Comparison of ENCODE assay signal across 8 cellular contexts in genomic region chr19:45125975-45126493, GRCh38. TPM values are rescaled to one million over a fixed set of nuclear protein-coding genes. Genes with fewer than 3 reads are reported as not detected.
DNase-seq lines count a peak whose midpoint lies in the region; ATAC-seq and TF ChIP-seq lines count a peak whose summit lies in the region.

No MANE protein-coding gene starts in this region.

- no peak overlapping the region for H3K4me3 ChIP-seq in effector memory CD4-positive, alpha-beta T cell (ENCODE audit: insufficient read depth, low read depth, low read length, poor library complexity, severe bottlenecking)

- no peaks in the 10 kb centered on the region for H3K9me3 ChIP-seq in effector memory CD4-positive, alpha-beta T cell (ENCODE audit: control insufficient read depth, low read length)

- in situ Hi-C loops in ACHN (cut with HindIII; ENCODE audit: low pct_ligation_motif_present, low pct_unique_long_range_greater_than_20kb, low sequenced_read_pairs), result no loop called here

- H3K4me1 ChIP-seq in effector memory CD4-positive, alpha-beta T cell (ENCODE audit: control insufficient read depth, insufficient read depth, low read length, poor library complexity, severe bottlenecking), result peaks cover 4% of the 10 kb centered on the region

- DNase-seq in ACHN (peak; percentile 59), NCI-H2107 (lab: John Stamatoyannopoulos, UW) (peak; percentile 33), myocyte (ENCODE audit: low read depth) (peak; percentile 63)
- DNase-seq in activated CD4-positive, alpha-beta T cell treated with anti-CD3 and anti-CD28 coated beads, Interleukin-2, amount 50 U/mL, for 24 hours (ENCODE audit: low read depth in 1 of 2, low spot score in 1 of 2), result peak; percentile 52 to 55
- peak; percentile 16 to 32 (median 25) for DNase-seq in effector memory CD4-positive, alpha-beta T cell
- DNase-seq in stimulated activated naive CD8-positive, alpha-beta T cell treated with anti-CD3 and anti-CD28 coated beads, Interleukin-15, Interleukin-2, amounts not matched to agents 100 U/mL and 50 U/mL, for 24 hours, result peak; percentile 85

- no peak overlapping the region for H3K27ac ChIP-seq in effector memory CD4-positive, alpha-beta T cell (ENCODE audit: insufficient read depth, low read length, poor library complexity, severe bottlenecking)

- H3K27me3 ChIP-seq in effector memory CD4-positive, alpha-beta T cell (replicated peaks; ENCODE audit: control insufficient read depth, insufficient read depth, low read length, poor library complexity, severe bottlenecking), result no peaks in the 10 kb centered on the region

- TF ChIP-seq CTCF in GM12874 (IDR thresholded peaks at IDR 0.05; ENCODE audit: insufficient read depth, low read depth, low read length), result peak; percentile 87

- no peaks in the 10 kb centered on the region for H3K36me3 ChIP-seq in effector memory CD4-positive, alpha-beta T cell (ENCODE audit: control insufficient read depth, insufficient read depth, low read length)

- peak; percentile 81 for ATAC-seq in stimulated activated naive CD8-positive, alpha-beta T cell treated with anti-CD3 and anti-CD28 coated beads, Interleukin-15, Interleukin-2, amounts not matched to agents 100 U/mL and 50 U/mL, for 24 hours
- no peak for ATAC-seq in GM18519 (IDR thresholded peaks at IDR 0.05; ENCODE audit: low FRiP score, unreplicated experiment)

RNA-seq across cellular contexts. Expression of gene PPP1R37, which starts 33.1 kb away (rescaled TPM):
- 73.3 and 80.2 TPM in 2 replicates for total RNA-seq in myocyte
- polyA plus RNA-seq in myocyte (2012), result 31.6 TPM

RNA-seq across cellular contexts. Expression of gene NKPD1, which starts 34.7 kb away (rescaled TPM):
- 0.10 and 0.13 TPM in 2 replicates for total RNA-seq in myocyte
- polyA plus RNA-seq in myocyte (2012), result 0.13 TPM

RNA-seq across cellular contexts. Expression of gene GEMIN7, which starts 47.0 kb away (rescaled TPM):
- 15.2 and 25.7 TPM in 2 replicates for total RNA-seq in myocyte
- polyA plus RNA-seq in myocyte (2012), result 19.8 TPM

RNA-seq across cellular contexts. Expression of gene ZNF296, which starts 49.8 kb away (rescaled TPM):
- total RNA-seq in myocyte, result not detected in 2 replicates
- polyA plus RNA-seq in myocyte (2012), result 0.19 TPM

RNA-seq across cellular contexts. Expression of gene TRAPPC6A, which starts 52.0 kb away (rescaled TPM):
- 26.9 and 29.4 TPM in 2 replicates for total RNA-seq in myocyte
- 49.8 TPM for polyA plus RNA-seq in myocyte (2012)

Comparison
In these comparisons a context has a peak if more than half of its experiments do, and no peak if none do; other contexts are left out.
1. DNase-seq: peak in every context shown above with its lines; median percentile 85 in stimulated activated naive CD8-positive, alpha-beta T cell treated with anti-CD3 and anti-CD28 coated beads, Interleukin-15, Interleukin-2, amounts not matched to agents 100 U/mL and 50 U/mL, for 24 hours; 63 in myocyte; 59 in ACHN; 54 in activated CD4-positive, alpha-beta T cell treated with anti-CD3 and anti-CD28 coated beads, Interleukin-2, amount 50 U/mL, for 24 hours; 33 in NCI-H2107; 25 in effector memory CD4-positive, alpha-beta T cell.